Comparison of ENCODE assay signal across 8 cellular contexts in the genomic region with DNA sequence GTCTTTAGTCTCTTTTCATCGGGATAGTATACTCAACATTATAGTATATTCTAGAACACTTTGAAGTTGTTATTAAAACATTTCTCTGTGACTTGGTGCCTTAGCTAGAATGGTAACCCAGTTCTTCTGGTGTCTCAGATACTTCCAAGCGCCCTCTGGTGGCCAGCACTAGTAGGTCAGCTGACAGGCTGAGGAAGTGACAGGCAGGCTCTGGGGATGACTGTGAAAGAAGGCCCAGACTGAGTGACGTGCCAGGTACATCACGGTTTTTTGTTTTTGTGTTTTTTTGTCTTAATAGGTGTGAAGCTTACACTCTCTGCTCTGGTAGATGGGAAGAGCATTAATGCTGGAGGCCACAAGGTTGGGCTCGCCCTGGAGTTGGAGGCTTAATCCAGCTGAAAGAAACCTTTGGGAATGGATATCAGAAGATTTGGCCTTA. TPM values are rescaled to one million over a fixed set of nuclear protein-coding genes. Genes with fewer than 3 reads are reported as not detected.
DNase-seq lines count a peak whose midpoint lies in the region; ATAC-seq and TF ChIP-seq lines count a peak whose summit lies in the region.

No MANE protein-coding gene starts in this region.

- peak; percentile 33 for ATAC-seq in GM21619 (IDR thresholded peaks at IDR 0.05; ENCODE audit: unreplicated experiment)

- no peaks in the 10 kb centered on the region for H3K27me3 ChIP-seq in thyroid gland

- H3K4me3 ChIP-seq in fibroblast of villous mesenchyme (ENCODE audit: low read depth, low read length) (no peak overlapping the region), thyroid gland (replicated peaks in 1 of 3) (no peak overlapping the region)

- 24 to 26% methylated on average over 5 of the region's 5 CpGs for WGBS in thyroid gland, 2 donors

- no peaks in the 10 kb centered on the region for H3K9me3 Mint-ChIP-seq in osteocyte (ENCODE audit: unreplicated experiment)

- peak overlapping the region; percentile 41 to 98 (median 97) for H3K27ac ChIP-seq in thyroid gland

- H3K4me1 Mint-ChIP-seq in osteocyte (ENCODE audit: unreplicated experiment): peaks cover 45% of the 10 kb centered on the region

- no peaks in the 10 kb centered on the region for H3K9me3 ChIP-seq in thyroid gland

- peak overlapping the region; percentile 77 for H3K27ac Mint-ChIP-seq in osteocyte (ENCODE audit: unreplicated experiment)

- TF ChIP-seq CTCF in LNCAP (IDR thresholded peaks at IDR 0.05) (peak; percentile 95), fibroblast of villous mesenchyme (IDR thresholded peaks at IDR 0.05; ENCODE audit: insufficient read depth, low read depth, low read length) (peak; percentile 96), osteocyte (IDR thresholded peaks at IDR 0.05) (peak; percentile 94), thyroid gland (IDR thresholded peaks at IDR 0.05) (peak; percentile 86 to 93 (median 88))

- TF ChIP-seq POLR2A in thyroid gland (IDR thresholded peaks at IDR 0.05): no peak

- intact Hi-C loops in thyroid gland (cut with DNase I): loop anchor here (10.0 kb wide), 2 partner anchors 406 to 986 kb away; a partner anchor contains a TSS

- DNase-seq in DMS114 treated with DMSO at 0.1 percent for 48 hours (lab: John Stamatoyannopoulos, UW; ENCODE audit: unreplicated experiment): peak; percentile 89
- DNase-seq in SHP77 treated with DMSO at 0.1 percent for 48 hours (lab: John Stamatoyannopoulos, UW): peak; percentile 2
- DNase-seq in activated T-helper 9 cell treated with anti-CD3 and anti-CD28 coated beads, Interleukin-2, amount 50 U/mL, for 16 hours (ENCODE audit: low read depth): peak; percentile 88
- DNase-seq in fibroblast of villous mesenchyme (ENCODE audit: low read depth): peak; percentile 87
- DNase-seq in osteocyte (ENCODE audit: extremely low spot score, unreplicated experiment): peak; percentile 95
- peak; percentile 93 to 96 for DNase-seq in thyroid gland

- H3K4me3 Mint-ChIP-seq in osteocyte (ENCODE audit: unreplicated experiment): no peak overlapping the region

- H3K4me1 ChIP-seq in thyroid gland: peaks cover 50 to 54% of the 10 kb centered on the region in 2 donors

- peaks cover 24% of the 10 kb centered on the region for H3K36me3 Mint-ChIP-seq in osteocyte (ENCODE audit: unreplicated experiment)

- peaks cover 0 to 21% of the 10 kb centered on the region in 2 donors for H3K36me3 ChIP-seq in thyroid gland

- H3K27me3 Mint-ChIP-seq in osteocyte (ENCODE audit: unreplicated experiment): no peaks in the 10 kb centered on the region

RNA-seq across cellular contexts. Expression of a gene that starts 5.1 kb away (rescaled TPM):
- total RNA-seq in fibroblast of villous mesenchyme (3.9 and 10.3 TPM in 2 replicates), osteocyte (12.9 and 15.7 TPM in 2 replicates), thyroid gland (10 to 100 TPM; 43.4 to 74.0 (median 68.7) TPM)

RNA-seq across cellular contexts. Expression of a gene that starts 20.0 kb away (rescaled TPM):
- total RNA-seq in fibroblast of villous mesenchyme: 133 and 182 TPM in 2 replicates
- 130 TPM in 2 replicates for total RNA-seq in osteocyte
- total RNA-seq in thyroid gland: 100 to 1,000 TPM; 113 to 144 (median 122) TPM

Comparison
In these comparisons a context has a peak if more than half of its experiments do, and no peak if none do; other contexts are left out.
1. DNase-seq: peak in every context shown above with its lines; median percentile 95 in osteocyte; 94 in thyroid gland; 89 in DMS114 treated with DMSO at 0.1 percent for 48 hours; 88 in activated T-helper 9 cell treated with anti-CD3 and anti-CD28 coated beads, Interleukin-2, amount 50 U/mL, for 16 hours; 87 in fibroblast of villous mesenchyme; 2 in SHP77 treated with DMSO at 0.1 percent for 48 hours.